ENCODE assay signal across 31 cellular contexts in genomic region chr3:140927279-140927678, GRCh38.
"Had no signal": no experiment of that assay in that cellular context is flagged by ENCODE, and none has a peak within 500 bp of the region (broad histone marks: within the 10 kb centered on the region; RNA-seq: fewer than 3 reads in every experiment).

No MANE protein-coding gene starts in this region.

- H3K36me3 ChIP-seq: brain microvascular endothelial cell, gastrocnemius medialis had no signal

- FAIRE-seq: astrocyte, bronchial epithelial cell, TTC549 had no signal

- ATAC-seq: activated T-cell treated with anti-CD3 and anti-CD28 coated beads, Interleukin-2, amount 50 U/mL, for 4 hours; activated T-helper 17 cell treated with anti-CD3 and anti-CD28 coated beads, Interleukin-2, amount 50 U/mL, for 72 hours; esophagus mucosa; foreskin keratinocyte; gastrocnemius medialis; WTC11 had no signal

- H3K9me3 ChIP-seq: gastrocnemius medialis had no signal

- H3K4me1 Mint-ChIP-seq: activated CD4-positive, alpha-beta memory T cell treated with anti-CD3 and anti-CD28 coated beads, Interleukin-2, amount 10 ng/mL, durations not matched to agents 7 days and 5 days; activated CD4-positive, alpha-beta T cell treated with anti-CD3 and anti-CD28 coated beads, Interleukin-2, amount 10 ng/mL, durations not matched to agents 7 days and 5 days; activated T-helper 17 cell treated with anti-CD3 and anti-CD28 coated beads, Interleukin-2, amount 50 U/mL, for 72 hours; central memory CD8-positive, alpha-beta T cell; endodermal cell; WTC11 had no signal

- H3K27me3 ChIP-seq: brain microvascular endothelial cell, gastrocnemius medialis had no signal

- H3K4me3 Mint-ChIP-seq: activated CD4-positive, alpha-beta memory T cell treated with anti-CD3 and anti-CD28 coated beads, Interleukin-2, amount 10 ng/mL, durations not matched to agents 7 days and 5 days; activated CD4-positive, alpha-beta T cell treated with anti-CD3 and anti-CD28 coated beads, Interleukin-2, amount 10 ng/mL, durations not matched to agents 7 days and 5 days; activated naive CD8-positive, alpha-beta T cell; activated T-cell treated with anti-CD3 and anti-CD28 coated beads, Interleukin-2, amount 50 U/mL, for 4 hours; activated T-helper 17 cell treated with anti-CD3 and anti-CD28 coated beads, Interleukin-2, amount 50 U/mL, for 72 hours; central memory CD8-positive, alpha-beta T cell; dendritic cell treated with granulocyte-macrophage colony-stimulating factor and Interleukin-4, amounts not matched to agents 40 ng/mL and 50 ng/mL, for 4 days; endodermal cell; WTC11 had no signal

- H3K9me3 Mint-ChIP-seq: activated CD4-positive, alpha-beta memory T cell treated with anti-CD3 and anti-CD28 coated beads, Interleukin-2, amount 10 ng/mL, durations not matched to agents 7 days and 5 days; activated CD4-positive, alpha-beta T cell treated with anti-CD3 and anti-CD28 coated beads, Interleukin-2, amount 10 ng/mL, durations not matched to agents 7 days and 5 days; activated T-cell treated with anti-CD3 and anti-CD28 coated beads, Interleukin-2, amount 50 U/mL, for 4 hours; activated T-helper 17 cell treated with anti-CD3 and anti-CD28 coated beads, Interleukin-2, amount 50 U/mL, for 72 hours; central memory CD8-positive, alpha-beta T cell; dendritic cell treated with granulocyte-macrophage colony-stimulating factor and Interleukin-4, amounts not matched to agents 40 ng/mL and 50 ng/mL, for 4 days had no signal

- H3K27ac ChIP-seq: brain microvascular endothelial cell, coronary artery, dorsolateral prefrontal cortex, foreskin keratinocyte, gastrocnemius medialis, VCaP had no signal

- H3K36me3 Mint-ChIP-seq: activated naive CD8-positive, alpha-beta T cell; WTC11 had no signal

- DNase-seq: activated CD4-positive, alpha-beta memory T cell treated with anti-CD3 and anti-CD28 coated beads, Interleukin-2, amount 10 ng/mL, durations not matched to agents 7 days and 5 days; activated CD4-positive, alpha-beta T cell treated with anti-CD3 and anti-CD28 coated beads for 1 hour; activated CD4-positive, alpha-beta T cell treated with anti-CD3 and anti-CD28 coated beads for 4 hours; activated CD4-positive, alpha-beta T cell treated with anti-CD3 and anti-CD28 coated beads, Interleukin-2, amount 10 ng/mL, durations not matched to agents 7 days and 5 days; activated CD4-positive, alpha-beta T cell treated with anti-CD3 and anti-CD28 coated beads, Interleukin-2, amount 50 U/mL, for 4 hours; activated effector memory CD4-positive, alpha-beta T cell treated with Interleukin-2 at 50 U/mL for 16 hours; activated gamma-delta T cell treated with Interleukin-2 at 50 U/mL for 16 hours; activated naive CD4-positive, alpha-beta T cell treated with anti-CD3 and anti-CD28 coated beads, Interleukin-2, amount 50 U/mL, for 16 hours; activated naive CD4-positive, alpha-beta T cell treated with Interleukin-2 at 50 U/mL for 16 hours; activated T-cell treated with anti-CD3 and anti-CD28 coated beads, Interleukin-2, amount 50 U/mL, for 4 hours; amniotic stem cell; anterior cingulate cortex; brain microvascular endothelial cell; dorsolateral prefrontal cortex; effector memory CD4-positive, alpha-beta T cell; endodermal cell; foreskin keratinocyte; gastrocnemius medialis; glutamatergic neuron; T-helper 2 cell had no signal

- H3K4me1 ChIP-seq: foreskin keratinocyte had no signal

- H3K4me3 ChIP-seq: coronary artery, dorsolateral prefrontal cortex, gastrocnemius medialis had no signal

- H3K27ac Mint-ChIP-seq: activated CD4-positive, alpha-beta memory T cell treated with anti-CD3 and anti-CD28 coated beads, Interleukin-2, amount 10 ng/mL, durations not matched to agents 7 days and 5 days; activated CD4-positive, alpha-beta T cell treated with anti-CD3 and anti-CD28 coated beads, Interleukin-2, amount 10 ng/mL, durations not matched to agents 7 days and 5 days; activated naive CD8-positive, alpha-beta T cell; activated T-helper 17 cell treated with anti-CD3 and anti-CD28 coated beads, Interleukin-2, amount 50 U/mL, for 72 hours; dendritic cell treated with granulocyte-macrophage colony-stimulating factor and Interleukin-4, amounts not matched to agents 40 ng/mL and 50 ng/mL, for 4 days; endodermal cell; WTC11 had no signal

- H3K27me3 Mint-ChIP-seq: dendritic cell treated with granulocyte-macrophage colony-stimulating factor and Interleukin-4, amounts not matched to agents 40 ng/mL and 50 ng/mL, for 4 days had no signal
